ENCODE assay signal across 17 cellular contexts in genomic region chr3:183775781-183776180, GRCh38. TPM values are rescaled to one million over a fixed set of nuclear protein-coding genes. Genes with fewer than 3 reads are reported as not detected.
A peak's percentile ranks its signal among the peaks of the same experiment; 100 is the strongest.
DNase-seq lines count a peak whose midpoint lies in the region; ATAC-seq and TF ChIP-seq lines count a peak whose summit lies in the region.
"Had no signal": no experiment of that assay in that cellular context is flagged by ENCODE, and none has a peak within 500 bp of the region (broad histone marks: within the 10 kb centered on the region; RNA-seq: fewer than 3 reads in every experiment).

No MANE protein-coding gene starts in this region.

- H3K4me2 ChIP-seq in smooth muscle cell = no peak overlapping the region

- H3K4me3 ChIP-seq in BE2C (ENCODE audit: low read depth, low read length) (no peak overlapping the region), smooth muscle cell (no peak overlapping the region)
- H3K4me3 ChIP-seq: breast epithelium had no signal

- no peak overlapping the region for H3K9ac ChIP-seq in smooth muscle cell (ENCODE audit: low read depth)

- H3F3A ChIP-seq in smooth muscle cell (ENCODE audit: low read depth) = no peaks in the 10 kb centered on the region

- H3K4me1 ChIP-seq in BE2C (no peaks in the 10 kb centered on the region), smooth muscle cell (ENCODE audit: low read depth) (no peaks in the 10 kb centered on the region)
- H3K4me1 ChIP-seq: breast epithelium had no signal

- WGBS in smooth muscle cell (ENCODE audit: low lambda C conversion rate) = 98% methylated on average over 5 of the region's 5 CpGs

- H4K20me1 ChIP-seq in smooth muscle cell (ENCODE audit: low read depth) = no peaks in the 10 kb centered on the region

- peak overlapping the region; percentile 43 for H3K27ac Mint-ChIP-seq in T-helper 17 cell
- H3K27ac Mint-ChIP-seq: stimulated activated memory B cell treated with anti-CD40 and anti-IgM and Interleukin-4, amounts not matched to agents 10 μg/mL and 1 μg/mL and 100 μg/mL, for 72 hours had no signal

- ATAC-seq in T-helper 17 cell (no peak), left ventricle myocardium superior (peak; percentile 95), HG03565 (IDR thresholded peaks at IDR 0.05; ENCODE audit: unreplicated experiment) (no peak)
- ATAC-seq: stimulated activated memory B cell treated with anti-CD40 and anti-IgM and Interleukin-4, amounts not matched to agents 10 μg/mL and 1 μg/mL and 100 μg/mL, for 72 hours had no signal

- H3K36me3 Mint-ChIP-seq in T-helper 17 cell (ENCODE audit: low read depth) = peaks cover 12% of the 10 kb centered on the region

- H3K27me3 ChIP-seq in BE2C (no peaks in the 10 kb centered on the region), smooth muscle cell (ENCODE audit: low read depth) (no peaks in the 10 kb centered on the region)
- H3K27me3 ChIP-seq: breast epithelium had no signal

- peak; percentile 22 for DNase-seq in NOMO-1 treated with DMSO at 0.1 percent for 48 hours (lab: John Stamatoyannopoulos, UW; ENCODE audit: unreplicated experiment)
- no peak for DNase-seq in NOMO-1 treated with dmso at 0.1 percent for 144 hours (lab: John Stamatoyannopoulos, UW; ENCODE audit: unreplicated experiment)
- no peak for DNase-seq in T-helper 17 cell
- DNase-seq in left ventricle myocardium superior = peak; percentile 71
- DNase-seq in substantia nigra (lab: John Stamatoyannopoulos, UW) = peak in 11 of 49 donors; percentile 2 to 27 (median 16)
- no peak for DNase-seq in BE2C
- DNase-seq in smooth muscle cell (lab: John Stamatoyannopoulos, UW; ENCODE audit: unreplicated experiment) = no peak
- DNase-seq: activated effector memory CD4-positive, alpha-beta T cell treated with anti-CD3 and anti-CD28 coated beads, Interleukin-2, amount 50 U/mL, for 16 hours; NCI-H1436; NCI-H510A; retina; stimulated activated CD4-positive, alpha-beta T cell treated with anti-CD3 and anti-CD28 coated beads, Interleukin-4, amount 100 ng/mL, for 24 hours; T-helper 9 cell had no signal

- no peaks in the 10 kb centered on the region for H3K27me3 Mint-ChIP-seq in T-helper 17 cell
- H3K27me3 Mint-ChIP-seq: stimulated activated memory B cell treated with anti-CD40 and anti-IgM and Interleukin-4, amounts not matched to agents 10 μg/mL and 1 μg/mL and 100 μg/mL, for 72 hours had no signal

- intact Hi-C loops in left ventricle myocardium superior (cut with micrococcal nuclease) = no loop called here

- no peak overlapping the region for H3K4me3 Mint-ChIP-seq in T-helper 17 cell
- H3K4me3 Mint-ChIP-seq: stimulated activated memory B cell treated with anti-CD40 and anti-IgM and Interleukin-4, amounts not matched to agents 10 μg/mL and 1 μg/mL and 100 μg/mL, for 72 hours had no signal

- TF ChIP-seq CTCF in BE2C (IDR thresholded peaks at IDR 0.05; ENCODE audit: low read depth, low read length) (no peak), smooth muscle cell (IDR thresholded peaks at IDR 0.05; ENCODE audit: borderline replicate concordance, insufficient read depth, poor library complexity, severe bottlenecking) (no peak)

- H3K79me2 ChIP-seq in smooth muscle cell (ENCODE audit: low read depth) = no peaks in the 10 kb centered on the region

- peaks cover 90% of the 10 kb centered on the region for H3K36me3 ChIP-seq in BE2C
- peaks cover 22% of the 10 kb centered on the region for H3K36me3 ChIP-seq in smooth muscle cell (ENCODE audit: low read depth)
- H3K36me3 ChIP-seq: breast epithelium had no signal

- peaks cover 2% of the 10 kb centered on the region for H3K4me1 Mint-ChIP-seq in T-helper 17 cell
- H3K4me1 Mint-ChIP-seq: stimulated activated memory B cell treated with anti-CD40 and anti-IgM and Interleukin-4, amounts not matched to agents 10 μg/mL and 1 μg/mL and 100 μg/mL, for 72 hours had no signal

- H3K9me3 ChIP-seq in T-helper 17 cell (ENCODE audit: control insufficient read depth, low read length, poor library complexity, severe bottlenecking) (no peaks in the 10 kb centered on the region), BE2C (no peaks in the 10 kb centered on the region), smooth muscle cell (replicated peaks; ENCODE audit: low read depth) (no peaks in the 10 kb centered on the region)
- H3K9me3 ChIP-seq: breast epithelium had no signal

- H3K27ac ChIP-seq in substantia nigra (ENCODE audit: low read depth, low read length, poor library complexity, severe bottlenecking) (peak overlapping the region; percentile 22), smooth muscle cell (ENCODE audit: low read depth) (no peak overlapping the region)
- H3K27ac ChIP-seq: 22Rv1, breast epithelium had no signal

- no peak overlapping the region for H2AFZ ChIP-seq in smooth muscle cell (ENCODE audit: low read depth)

RNA-seq across cellular contexts. Expression of gene MAP6D1, which starts 49.6 kb away (rescaled TPM):
- total RNA-seq in T-helper 17 cell = 1 to 10 TPM in 1 of 2 donors, under 1 TPM in 1; 0.26 to 1.7 TPM
- 2.3 TPM for total RNA-seq in left ventricle myocardium superior
- polyA plus RNA-seq in BE2C (2012; ENCODE audit: insufficient read depth, insufficient read length, low read depth) = 1.9 TPM
- 2.4 TPM in 1 of 2 replicates, not detected in the other for total RNA-seq in smooth muscle cell
- polyA plus RNA-seq in smooth muscle cell = 3.8 and 5.4 TPM in 2 replicates

Comparison
In these comparisons a context has a peak if more than half of its experiments do, and no peak if none do; other contexts are left out.
1. DNase-seq: peak in NOMO-1 treated with DMSO at 0.1 percent for 48 hours (single experiment) and left ventricle myocardium superior (single experiment); none in NOMO-1 treated with dmso at 0.1 percent for 144 hours (single experiment), T-helper 17 cell (0 of 3), BE2C (single experiment) and smooth muscle cell (single experiment).